In the genomic region with DNA sequence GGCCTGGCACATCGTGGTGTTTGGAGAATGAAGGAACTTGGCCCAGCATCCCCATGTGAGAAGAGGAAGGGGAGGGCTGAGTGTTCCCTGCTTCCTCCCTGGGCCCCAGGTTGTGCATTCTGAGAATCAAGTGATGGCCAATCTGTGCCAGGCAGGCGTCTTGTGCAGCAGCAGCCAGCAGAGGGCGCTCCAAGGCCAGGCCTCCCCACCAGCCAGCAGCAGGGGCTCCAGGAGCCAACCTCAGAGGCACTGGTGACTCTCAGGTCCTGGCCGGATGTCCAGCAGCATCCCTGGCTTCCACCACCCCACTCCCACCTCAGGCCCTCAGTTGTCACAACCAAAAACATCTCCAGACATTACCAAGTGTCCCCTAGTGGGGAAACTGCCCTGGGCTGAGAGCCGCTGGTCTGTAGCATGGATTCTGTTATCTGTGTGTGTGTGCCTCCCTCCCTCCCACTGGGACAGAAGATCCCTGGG, we compare ENCODE assay signal across 8 cellular contexts.
A peak's percentile ranks its signal among the peaks of the same experiment; 100 is the strongest.
DNase-seq lines count a peak whose midpoint lies in the region; ATAC-seq and TF ChIP-seq lines count a peak whose summit lies in the region.

No MANE protein-coding gene starts in this region.

- no peaks in the 10 kb centered on the region for H3K27me3 ChIP-seq in CD8-positive, alpha-beta memory T cell (ENCODE audit: insufficient read depth, low read length, poor library complexity, severe bottlenecking)
- H3K27me3 ChIP-seq in prostate gland (replicated peaks; ENCODE audit: insufficient read depth) = no peaks in the 10 kb centered on the region

- no peaks in the 10 kb centered on the region for H3K4me1 ChIP-seq in CD8-positive, alpha-beta memory T cell (ENCODE audit: insufficient read depth, low read length)
- H3K4me1 ChIP-seq in prostate gland (replicated peaks) = no peaks in the 10 kb centered on the region

- no peaks in the 10 kb centered on the region for H3K9me3 ChIP-seq in CD8-positive, alpha-beta memory T cell (ENCODE audit: low read length)
- H3K9me3 ChIP-seq in prostate gland = no peaks in the 10 kb centered on the region

- POLR2A ChIA-PET in CD8-positive, alpha-beta memory T cell (lab: Charles Lee) = no interaction called here

- TF ChIP-seq CTCF in prostate gland (IDR thresholded peaks at IDR 0.05) = peak; percentile 42 to 68 (median 61)

- peaks cover 15 to 90% (median 30%) of the 10 kb centered on the region in 3 donors for H3K36me3 Mint-ChIP-seq in CD8-positive, alpha-beta memory T cell

- 37% methylated on average over 5 of the region's 5 CpGs for WGBS in prostate gland

- no peak for ATAC-seq in GM21367 (IDR thresholded peaks at IDR 0.05; ENCODE audit: unreplicated experiment)
- ATAC-seq in GM18498 (IDR thresholded peaks at IDR 0.05; ENCODE audit: unreplicated experiment) = no peak

- H3K9me3 Mint-ChIP-seq in CD8-positive, alpha-beta memory T cell = no peaks in the 10 kb centered on the region

- DNase-seq in CD8-positive, alpha-beta memory T cell = peak; percentile 42 to 64 (median 54)
- DNase-seq in HK-2 (ENCODE audit: unreplicated experiment) = peak; percentile 73
- peak; percentile 49 for DNase-seq in SHP77 treated with DMSO at 0.1 percent for 48 hours (lab: John Stamatoyannopoulos, UW)
- peak in 3 of 4 experiments; percentile 14 to 40 (median 18) for DNase-seq in activated naive CD4-positive, alpha-beta T cell (lab: John Stamatoyannopoulos, UW)
- DNase-seq in globus pallidus (ENCODE audit: low spot score) = peak; percentile 80
- no peak for DNase-seq in prostate gland (ENCODE audit: low spot score)

- no peak overlapping the region for H3K27ac ChIP-seq in CD8-positive, alpha-beta memory T cell (ENCODE audit: low read depth, low read length)
- no peak overlapping the region for H3K27ac ChIP-seq in prostate gland

- no peak overlapping the region for H3K4me3 Mint-ChIP-seq in CD8-positive, alpha-beta memory T cell

- peaks cover 0 to 16% of the 10 kb centered on the region in 2 donors for H3K27me3 Mint-ChIP-seq in CD8-positive, alpha-beta memory T cell

- no peak overlapping the region for H3K4me3 ChIP-seq in CD8-positive, alpha-beta memory T cell (ENCODE audit: low read length)
- H3K4me3 ChIP-seq in prostate gland = no peak overlapping the region

- peak overlapping the region in 5 of 8 donors; percentile 11 to 80 (median 52) for H3K27ac Mint-ChIP-seq in CD8-positive, alpha-beta memory T cell

- peaks cover 56% of the 10 kb centered on the region for H3K36me3 ChIP-seq in CD8-positive, alpha-beta memory T cell (ENCODE audit: insufficient read depth, low read length)
- H3K36me3 ChIP-seq in prostate gland = no peaks in the 10 kb centered on the region

- peaks cover 3 to 16% (median 4%) of the 10 kb centered on the region in 3 donors for H3K4me1 Mint-ChIP-seq in CD8-positive, alpha-beta memory T cell

- intact Hi-C loops in prostate gland (cut with DNase I) = no loop called here

- TF ChIP-seq POLR2A in prostate gland (IDR thresholded peaks at IDR 0.05) = no peak

- CTCF ChIA-PET in CD8-positive, alpha-beta memory T cell (lab: Charles Lee) = interaction anchor here (1.3 to 2.9 kb wide), 3 partner anchors 15 to 286 kb away, joined by 4 to 10 read pairs (median 7); no protein-coding TSS in a partner anchor
